25 cellular contexts compared by ENCODE assay signal in genomic region chr15:77862651-77863104, GRCh38.
DNase-seq lines count a peak whose midpoint lies in the region; ATAC-seq, FAIRE-seq and TF ChIP-seq lines count a peak whose summit lies in the region.
"Had no signal": no experiment of that assay in that cellular context is flagged by ENCODE, and none has a peak within 500 bp of the region (broad histone marks: within the 10 kb centered on the region; RNA-seq: fewer than 3 reads in every experiment).

No MANE protein-coding gene starts in this region.

- peaks cover 28% of the 10 kb centered on the region for H3K27me3 Mint-ChIP-seq in astrocyte (ENCODE audit: low read depth, unreplicated experiment)

- no peaks in the 10 kb centered on the region for H3K9me3 Mint-ChIP-seq in astrocyte (ENCODE audit: unreplicated experiment)
- H3K9me3 Mint-ChIP-seq: CD8-positive, alpha-beta memory T cell had no signal

- H3K9me3 ChIP-seq in right atrium auricular region (no peaks in the 10 kb centered on the region), astrocyte (ENCODE audit: insufficient read depth, low read depth, low read length) (no peaks in the 10 kb centered on the region), upper lobe of right lung (no peaks in the 10 kb centered on the region), testis (no peaks in the 10 kb centered on the region)
- H3K9me3 ChIP-seq: SK-N-SH had no signal

- H3K4me3 ChIP-seq in right atrium auricular region (no peak overlapping the region), astrocyte (ENCODE audit: insufficient read depth, low read depth, low read length) (no peak overlapping the region), upper lobe of right lung (no peak overlapping the region), testis (no peak overlapping the region)
- H3K4me3 ChIP-seq: GM23248 had no signal

- no peak overlapping the region for H3K9ac ChIP-seq in astrocyte (ENCODE audit: low read length)
- H3K9ac ChIP-seq: GM23248, SK-N-SH had no signal

- H3K4me3 Mint-ChIP-seq in astrocyte (ENCODE audit: unreplicated experiment) = peak overlapping the region; percentile 41
- H3K4me3 Mint-ChIP-seq: CD8-positive, alpha-beta memory T cell had no signal

- no peak for TF ChIP-seq POLR2A in testis (IDR thresholded peaks at IDR 0.05)

- ATAC-seq in Right ventricle myocardium inferior (no peak), upper lobe of right lung (no peak)
- ATAC-seq: HepG2 had no signal

- H3K27ac ChIP-seq in right atrium auricular region (no peak overlapping the region), astrocyte (ENCODE audit: low read depth, low read length) (no peak overlapping the region), upper lobe of right lung (no peak overlapping the region), testis (no peak overlapping the region)
- H3K27ac ChIP-seq: GM23248 had no signal

- no peak for FAIRE-seq in astrocyte (lab: Jason Lieb, UNC)
- FAIRE-seq: D721Med, G401.6, GM12891, GM18507, HepG2 had no signal

- no peak overlapping the region for H3K27ac Mint-ChIP-seq in astrocyte (ENCODE audit: unreplicated experiment)

- DNase-seq in Right ventricle myocardium inferior (ENCODE audit: missing footprints) = peak; percentile 18
- no peak for DNase-seq in right atrium auricular region (ENCODE audit: low spot score)
- DNase-seq in astrocyte (ENCODE audit: low read depth) = no peak
- DNase-seq in mesenteric fat pad (ENCODE audit: low spot score) = peak; percentile 79
- peak; percentile 62 for DNase-seq in upper lobe of right lung
- DNase-seq in testis = no peak
- DNase-seq in GF-D8 (lab: John Stamatoyannopoulos, UW) = no peak
- no peak for DNase-seq in nucleus accumbens (lab: John Stamatoyannopoulos, UW)
- DNase-seq: 8988T; CD8-positive, alpha-beta memory T cell; DND-41; GM23248; KG1; NCI-H1048; NCI-H1436 treated with DMSO at 0.1 percent for 48 hours; NCI-H2029 treated with DMSO at 0.1 percent for 48 hours; NCI-H510A; NCI-H774; Right ventricle myocardium superior; SK-N-SH had no signal

- no peaks in the 10 kb centered on the region for H4K20me1 ChIP-seq in astrocyte (ENCODE audit: insufficient read depth, low read length)

- no peak overlapping the region for H3K4me2 ChIP-seq in astrocyte (ENCODE audit: low read length)
- H3K4me2 ChIP-seq: SK-N-SH had no signal

- H3K27me3 ChIP-seq in right atrium auricular region (no peaks in the 10 kb centered on the region), astrocyte (ENCODE audit: insufficient read depth, low read length) (no peaks in the 10 kb centered on the region), upper lobe of right lung (no peaks in the 10 kb centered on the region), testis (no peaks in the 10 kb centered on the region)

- no peaks in the 10 kb centered on the region for H3K79me2 ChIP-seq in astrocyte (ENCODE audit: insufficient read depth, low read length)

- H3K4me1 ChIP-seq in right atrium auricular region = no peaks in the 10 kb centered on the region
- H3K4me1 ChIP-seq in astrocyte (ENCODE audit: insufficient read depth, low read length) = no peaks in the 10 kb centered on the region
- no peaks in the 10 kb centered on the region for H3K4me1 ChIP-seq in upper lobe of right lung
- H3K4me1 ChIP-seq in testis = no peaks in the 10 kb centered on the region

- no peaks in the 10 kb centered on the region for H3K36me3 Mint-ChIP-seq in astrocyte (ENCODE audit: low read depth, unreplicated experiment)
- H3K36me3 Mint-ChIP-seq: CD8-positive, alpha-beta memory T cell had no signal

- peaks cover 14% of the 10 kb centered on the region for H3K4me1 Mint-ChIP-seq in astrocyte (ENCODE audit: low read depth, unreplicated experiment)
- H3K4me1 Mint-ChIP-seq: CD8-positive, alpha-beta memory T cell had no signal

- intact Hi-C loops in Right ventricle myocardium inferior (cut with DNase I) (no loop called here), upper lobe of right lung (cut with DNase I) (no loop called here), testis (cut with DNase I; ENCODE audit: low total_unique reads) (no loop called here)

- TF ChIP-seq CTCF in right atrium auricular region (IDR thresholded peaks at IDR 0.05) (no peak), astrocyte (IDR thresholded peaks at IDR 0.05; ENCODE audit: insufficient read depth, low read depth, low read length) (no peak), upper lobe of right lung (IDR thresholded peaks at IDR 0.05) (no peak), testis (IDR thresholded peaks at IDR 0.05) (no peak)

- no peak overlapping the region for H2AFZ ChIP-seq in astrocyte (ENCODE audit: low read depth, low read length)
- H2AFZ ChIP-seq: GM23248 had no signal

- WGBS in testis, 2 donors = 81 to 88% methylated on average over 7 to 13 of the region's 13 CpGs

- H3K36me3 ChIP-seq in right atrium auricular region = no peaks in the 10 kb centered on the region
- H3K36me3 ChIP-seq in astrocyte (ENCODE audit: insufficient read depth, low read length) = no peaks in the 10 kb centered on the region
- no peaks in the 10 kb centered on the region for H3K36me3 ChIP-seq in upper lobe of right lung
- H3K36me3 ChIP-seq in testis (ENCODE audit: low read depth, missing control alignments) = no peaks in the 10 kb centered on the region

Comparison
In these comparisons a context has a peak if more than half of its experiments do, and no peak if none do; other contexts are left out.
1. DNase-seq: peak in Right ventricle myocardium inferior (single experiment), mesenteric fat pad (single experiment) and upper lobe of right lung (single experiment); none in right atrium auricular region (single experiment), astrocyte (single experiment), testis (single experiment), GF-D8 (single experiment) and nucleus accumbens (0 of 56).